ENCODE assay signal across 1 cellular context in genomic region chr5:107805166-107805565, GRCh38.
TF ChIP-seq lines count a peak whose summit lies in the region.

No MANE protein-coding gene starts in this region.

TF ChIP-seq in H1, 55 proteins besides CTCF, POLR2A, EP300 and RAD21 (continued from another document):
- TF ChIP-seq BRCA1 (IDR thresholded peaks at IDR 0.05; ENCODE audit: low read depth, low read length) (no peak), NANOG (IDR thresholded peaks at IDR 0.05; ENCODE audit: insufficient read depth, low read depth, low read length, poor library complexity, severe bottlenecking) (no peak), SP4 (IDR thresholded peaks at IDR 0.05; ENCODE audit: low read length) (no peak), FOSL1 (IDR thresholded peaks at IDR 0.05; ENCODE audit: insufficient read depth, low read depth, low read length) (no peak), SIX5 (IDR thresholded peaks at IDR 0.05; ENCODE audit: low read depth, low read length) (no peak), SAP30 (IDR thresholded peaks at IDR 0.05; ENCODE audit: insufficient read depth, insufficient replicate concordance, low read length) (no peak), ASH2L (IDR thresholded peaks at IDR 0.05; ENCODE audit: low read length) (no peak)
